In the genomic region with DNA sequence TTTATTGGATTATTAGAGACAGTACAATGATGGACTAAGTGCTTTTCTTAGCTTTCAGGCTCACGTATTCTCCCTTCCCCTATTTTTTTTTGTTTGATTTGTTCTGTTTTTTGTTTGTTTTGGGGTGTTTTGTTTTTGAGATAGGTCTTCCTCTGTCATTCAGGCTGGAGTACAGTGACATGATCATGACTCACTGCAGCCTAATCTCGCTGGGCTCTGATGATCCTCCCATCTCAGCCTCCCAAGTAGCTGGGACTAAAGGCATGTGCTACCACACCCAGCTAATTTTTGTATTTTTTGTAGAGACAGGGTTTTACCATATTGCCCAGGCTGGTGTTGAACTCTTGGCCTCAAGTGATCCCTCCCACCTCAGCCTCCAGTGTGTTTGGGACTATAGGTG, we compare ENCODE assay signal across 29 cellular contexts.
"Had no signal": no experiment of that assay in that cellular context is flagged by ENCODE, and none has a peak within 500 bp of the region (broad histone marks: within the 10 kb centered on the region; RNA-seq: fewer than 3 reads in every experiment).

No MANE protein-coding gene starts in this region.

- H3K4me3 ChIP-seq: cardiac muscle cell, SJCRH30, SK-N-MC had no signal

- H3K36me3 ChIP-seq: brain microvascular endothelial cell, cardiac muscle cell, SJCRH30 had no signal

- ATAC-seq: activated CD8-positive, alpha-beta T cell treated with anti-CD3 and anti-CD28 coated beads for 36 hours; activated T-cell treated with anti-CD3 and anti-CD28 coated beads, Interleukin-2, amount 50 U/mL, for 72 hours; activated T-helper 17 cell treated with anti-CD3 and anti-CD28 coated beads, Interleukin-2, amount 50 U/mL, for 72 hours had no signal

- H3K27ac ChIP-seq: brain microvascular endothelial cell, cardiac muscle cell, SJCRH30, SK-N-MC had no signal

- H3K4me1 Mint-ChIP-seq: activated CD4-positive, alpha-beta T cell treated with anti-CD3 and anti-CD28 coated beads, Interleukin-2, amount 10 ng/mL, durations not matched to agents 24 days and 14 days; activated naive CD8-positive, alpha-beta T cell treated with anti-CD3 and anti-CD28 coated beads for 36 hours; activated T-helper 17 cell treated with anti-CD3 and anti-CD28 coated beads, Interleukin-2, amount 50 U/mL, for 72 hours; central memory CD8-positive, alpha-beta T cell had no signal

- H3K9me3 ChIP-seq: SJCRH30 had no signal

- H3K36me3 Mint-ChIP-seq: activated naive CD8-positive, alpha-beta T cell treated with anti-CD3 and anti-CD28 coated beads for 36 hours had no signal

- H3K27me3 ChIP-seq: brain microvascular endothelial cell, cardiac muscle cell, SJCRH30 had no signal

- H3K4me1 ChIP-seq: SJCRH30 had no signal

- H3K27ac Mint-ChIP-seq: activated CD4-positive, alpha-beta T cell treated with anti-CD3 and anti-CD28 coated beads, Interleukin-2, amount 10 ng/mL, durations not matched to agents 24 days and 14 days; activated CD8-positive, alpha-beta T cell treated with anti-CD3 and anti-CD28 coated beads for 36 hours; activated naive CD8-positive, alpha-beta T cell treated with anti-CD3 and anti-CD28 coated beads for 36 hours; activated T-cell treated with anti-CD3 and anti-CD28 coated beads, Interleukin-2, amount 50 U/mL, for 72 hours; activated T-helper 17 cell treated with anti-CD3 and anti-CD28 coated beads, Interleukin-2, amount 50 U/mL, for 72 hours had no signal

- H3K4me3 Mint-ChIP-seq: activated CD4-positive, alpha-beta T cell treated with anti-CD3 and anti-CD28 coated beads, Interleukin-2, amount 10 ng/mL, durations not matched to agents 24 days and 14 days; activated CD8-positive, alpha-beta T cell treated with anti-CD3 and anti-CD28 coated beads for 36 hours; activated naive CD8-positive, alpha-beta T cell treated with anti-CD3 and anti-CD28 coated beads for 36 hours; activated T-cell treated with anti-CD3 and anti-CD28 coated beads, Interleukin-2, amount 50 U/mL, for 72 hours; activated T-helper 17 cell treated with anti-CD3 and anti-CD28 coated beads, Interleukin-2, amount 50 U/mL, for 72 hours; central memory CD8-positive, alpha-beta T cell had no signal

- DNase-seq: activated CD4-positive, alpha-beta T cell treated with anti-CD3 and anti-CD28 coated beads, Interleukin-2, amount 10 ng/mL, durations not matched to agents 24 days and 14 days; activated CD4-positive, alpha-beta T cell treated with anti-CD3 and anti-CD28 coated beads, Interleukin-2, amount 50 U/mL, for 4 hours; activated CD8-positive, alpha-beta T cell treated with anti-CD3 and anti-CD28 coated beads for 36 hours; activated effector memory CD4-positive, alpha-beta T cell treated with anti-CD3 and anti-CD28 coated beads, Interleukin-2, amount 50 U/mL, for 16 hours; activated naive CD4-positive, alpha-beta T cell; activated naive CD4-positive, alpha-beta T cell treated with anti-CD3 and anti-CD28 coated beads, Interleukin-2, amount 50 U/mL, for 16 hours; activated naive CD8-positive, alpha-beta T cell treated with anti-CD3 and anti-CD28 coated beads for 36 hours; activated T-cell treated with anti-CD3 and anti-CD28 coated beads, Interleukin-2, amount 50 U/mL, for 1 hour; activated T-cell treated with anti-CD3 and anti-CD28 coated beads, Interleukin-2, amount 50 U/mL, for 72 hours; amniotic stem cell; aorta; brain microvascular endothelial cell; MM.1S; NCI-H1092 treated with DMSO at 0.1 percent for 48 hours; NCI-H1417; NCI-H146; NCI-H187; NCI-H2029 treated with DMSO at 0.1 percent for 48 hours; NCI-H2107; NCI-H2171; NCI-H510A; NCI-H748 treated with DMSO at 0.1 percent for 48 hours; SHP77; SJCRH30; T1000 had no signal

- H3K27me3 Mint-ChIP-seq: activated CD4-positive, alpha-beta T cell treated with anti-CD3 and anti-CD28 coated beads, Interleukin-2, amount 10 ng/mL, durations not matched to agents 24 days and 14 days; activated CD8-positive, alpha-beta T cell treated with anti-CD3 and anti-CD28 coated beads for 36 hours; activated naive CD8-positive, alpha-beta T cell treated with anti-CD3 and anti-CD28 coated beads for 36 hours; activated T-helper 17 cell treated with anti-CD3 and anti-CD28 coated beads, Interleukin-2, amount 50 U/mL, for 72 hours; central memory CD8-positive, alpha-beta T cell had no signal
